ENCODE assay signal across 17 cellular contexts in the genomic region with DNA sequence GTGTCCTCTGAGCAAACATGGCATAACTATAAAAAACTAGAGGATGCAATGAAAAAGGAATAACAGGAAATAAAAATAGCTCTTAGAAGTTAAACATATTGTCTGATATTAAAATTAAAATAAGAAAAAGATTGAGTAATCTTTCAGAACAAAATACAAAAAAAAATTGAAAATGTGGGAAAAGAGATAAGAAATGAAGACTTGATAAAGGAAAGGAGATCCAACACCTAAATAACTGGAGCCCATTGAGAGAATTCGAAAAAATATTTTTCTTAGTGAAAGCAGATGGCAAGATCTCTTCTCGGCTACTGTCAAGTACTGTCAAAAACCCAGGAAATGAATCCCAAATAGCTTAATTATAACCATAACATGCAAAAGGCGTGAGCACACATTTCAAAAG. TPM values are rescaled to one million over a fixed set of nuclear protein-coding genes. Genes with fewer than 3 reads are reported as not detected.
"Had no signal": no experiment of that assay in that cellular context is flagged by ENCODE, and none has a peak within 500 bp of the region (broad histone marks: within the 10 kb centered on the region; RNA-seq: fewer than 3 reads in every experiment).

No MANE protein-coding gene starts in this region.

- DNase-seq: activated CD4-positive, alpha-beta T cell treated with anti-CD3 and anti-CD28 coated beads for 36 hours; activated CD4-positive, alpha-beta T cell treated with anti-CD3 and anti-CD28 coated beads, Interleukin-2, amount 50 U/mL, for 48 hours; activated gamma-delta T cell treated with Interleukin-2 at 50 U/mL for 16 hours; dermis blood vessel endothelial cell; effector memory CD8-positive, alpha-beta T cell; esophagus squamous epithelium; islet precursor cell; natural killer cell; posterior cingulate gyrus had no signal

- H3K36me3 Mint-ChIP-seq: activated naive CD8-positive, alpha-beta T cell; natural killer cell had no signal

- H3K36me3 ChIP-seq: neutrophil had no signal

- H3K4me3 ChIP-seq: esophagus squamous epithelium, lung, vagina had no signal

- H3K9me3 Mint-ChIP-seq: activated T-helper 1 cell treated with anti-CD3 and anti-CD28 coated beads, Interleukin-12 subunit alpha, Interleukin-12 subunit beta, Interleukin-2, Interleukin-4 antibody, amounts not matched to agents 30 ng/mL and 10 ng/mL and 1 ng/mL, durations not matched to agents 14 hours and 24 hours and 36 hours; effector memory CD8-positive, alpha-beta T cell; natural killer cell; stimulated activated naive CD8-positive, alpha-beta T cell treated with anti-CD3 and anti-CD28 coated beads, Interleukin-15, Interleukin-2, amounts not matched to agents 100 ng/mL and 50 ng/mL, for 24 hours; T-helper 2 cell treated with Interferon-gamma antibody and Interleukin-4, amounts not matched to agents 5 μg/mL and 100 μg/mL, for 36 hours had no signal

- H3K9me3 ChIP-seq: esophagus squamous epithelium, neutrophil, vagina had no signal

- H3K27ac Mint-ChIP-seq: activated CD4-positive, alpha-beta T cell treated with anti-CD3 and anti-CD28 coated beads for 36 hours; activated naive CD8-positive, alpha-beta T cell; activated T-helper 1 cell treated with anti-CD3 and anti-CD28 coated beads, Interleukin-12 subunit alpha, Interleukin-12 subunit beta, Interleukin-2, Interleukin-4 antibody, amounts not matched to agents 30 ng/mL and 10 ng/mL and 1 ng/mL, durations not matched to agents 14 hours and 24 hours and 36 hours; effector memory CD8-positive, alpha-beta T cell; natural killer cell; stimulated activated naive CD8-positive, alpha-beta T cell treated with anti-CD3 and anti-CD28 coated beads, Interleukin-15, Interleukin-2, amounts not matched to agents 100 ng/mL and 50 ng/mL, for 24 hours; T-helper 2 cell treated with Interferon-gamma antibody and Interleukin-4, amounts not matched to agents 5 μg/mL and 100 μg/mL, for 36 hours had no signal

- H3K4me1 Mint-ChIP-seq: activated CD4-positive, alpha-beta T cell treated with anti-CD3 and anti-CD28 coated beads for 36 hours had no signal

- H3K4me3 Mint-ChIP-seq: activated CD4-positive, alpha-beta T cell treated with anti-CD3 and anti-CD28 coated beads for 36 hours; activated naive CD8-positive, alpha-beta T cell; activated T-helper 1 cell treated with anti-CD3 and anti-CD28 coated beads, Interleukin-12 subunit alpha, Interleukin-12 subunit beta, Interleukin-2, Interleukin-4 antibody, amounts not matched to agents 30 ng/mL and 10 ng/mL and 1 ng/mL, durations not matched to agents 14 hours and 24 hours and 36 hours; effector memory CD8-positive, alpha-beta T cell; natural killer cell; stimulated activated naive CD8-positive, alpha-beta T cell treated with anti-CD3 and anti-CD28 coated beads, Interleukin-15, Interleukin-2, amounts not matched to agents 100 ng/mL and 50 ng/mL, for 24 hours; T-helper 2 cell treated with Interferon-gamma antibody and Interleukin-4, amounts not matched to agents 5 μg/mL and 100 μg/mL, for 36 hours had no signal

- FAIRE-seq: TTC549 had no signal

- H3K27ac ChIP-seq: esophagus squamous epithelium, neutrophil, vagina had no signal

- H3K27me3 ChIP-seq: esophagus squamous epithelium, neutrophil, vagina had no signal

- ATAC-seq: activated CD4-positive, alpha-beta T cell treated with anti-CD3 and anti-CD28 coated beads for 36 hours; effector memory CD8-positive, alpha-beta T cell; natural killer cell had no signal

RNA-seq across cellular contexts. Expression of gene LIFR, which starts 24.9 kb away (rescaled TPM):
- total RNA-seq: natural killer cell had no signal
